Comparison of ENCODE assay signal across 35 cellular contexts in the genomic region with DNA sequence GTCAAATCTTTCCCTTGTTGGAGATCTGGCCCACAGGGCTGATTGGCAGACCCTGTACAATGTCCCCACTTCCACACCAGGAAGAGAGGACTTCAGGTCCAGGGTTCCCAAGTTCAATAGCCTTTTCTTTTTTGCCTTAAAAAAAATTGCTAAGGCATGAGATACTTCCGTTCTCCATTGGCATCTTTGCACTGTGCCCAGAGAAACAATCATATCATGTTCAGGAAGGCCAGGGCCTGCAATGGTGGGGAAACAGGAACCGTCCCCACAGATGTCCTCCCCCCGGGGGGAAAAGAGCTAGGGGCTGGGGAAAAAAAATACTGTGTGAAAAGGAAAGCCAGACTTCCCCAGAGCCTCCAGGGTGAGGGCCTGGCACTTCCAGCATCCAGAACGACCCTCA. TPM values are rescaled to one million over a fixed set of nuclear protein-coding genes. Genes with fewer than 3 reads are reported as not detected.
"Had no signal": no experiment of that assay in that cellular context is flagged by ENCODE, and none has a peak within 500 bp of the region (broad histone marks: within the 10 kb centered on the region; RNA-seq: fewer than 3 reads in every experiment).

No MANE protein-coding gene starts in this region.

- H3K4me1 ChIP-seq: adrenal gland, Peyer's patch, SJSA1 had no signal

- H3K27ac ChIP-seq: adrenal gland, Peyer's patch, SJSA1 had no signal

- H3K36me3 Mint-ChIP-seq: activated naive CD4-positive, alpha-beta T cell treated with anti-CD3 and anti-CD28 coated beads, Interleukin-2, amount 50 U/mL, for 72 hours; brain had no signal

- H3K4me3 ChIP-seq: adrenal gland, MG63, Peyer's patch, SJSA1 had no signal

- H3K36me3 ChIP-seq: adrenal gland, MG63, Peyer's patch, SJSA1 had no signal

- H3K9me3 Mint-ChIP-seq: activated naive CD4-positive, alpha-beta T cell treated with anti-CD3 and anti-CD28 coated beads, Interleukin-2, amount 50 U/mL, for 72 hours; T-helper 1 cell treated with Interleukin-12 subunit alpha and Interleukin-12 subunit beta and Interleukin-4 antibody, amounts not matched to agents 30 μg/mL and 1 μg/mL, for 36 hours; T-helper 2 cell treated with Interferon-gamma antibody and Interleukin-4, amounts not matched to agents 5 μg/mL and 100 μg/mL, for 36 hours had no signal

- H3K4me1 Mint-ChIP-seq: activated CD4-positive, alpha-beta T cell treated with anti-CD3 and anti-CD28 coated beads for 36 hours; activated CD4-positive, alpha-beta T cell treated with anti-CD3 and anti-CD28 coated beads, Interleukin-2, amount 10 ng/mL, durations not matched to agents 7 days and 5 days; brain had no signal

- DNase-seq: activated CD4-positive, alpha-beta T cell treated with anti-CD3 and anti-CD28 coated beads for 36 hours; activated CD4-positive, alpha-beta T cell treated with anti-CD3 and anti-CD28 coated beads, Interleukin-2, amount 10 ng/mL, durations not matched to agents 7 days and 5 days; activated CD4-positive, alpha-beta T cell treated with anti-CD3 and anti-CD28 coated beads, Interleukin-2, amount 50 U/mL, for 48 hours; activated CD8-positive, alpha-beta T cell treated with anti-CD3 and anti-CD28 coated beads, Interleukin-2, amount 10 ng/mL, durations not matched to agents 7 days and 5 days; activated gamma-delta T cell treated with Interleukin-2 at 50 U/mL for 16 hours; activated naive CD4-positive, alpha-beta T cell treated with anti-CD3 and anti-CD28 coated beads for 36 hours; activated T-cell treated with anti-CD3 and anti-CD28 coated beads, Interleukin-2, amount 50 U/mL, for 24 hours; adrenal gland; central memory CD4-positive, alpha-beta T cell; Kasumi-1; KG1; MG63; NCI-H1048; NCI-H1436 treated with DMSO at 0.1 percent for 48 hours; NCI-H1694 treated with DMSO at 0.1 percent for 48 hours; NCI-H2029; NCI-H2107; NCI-H2171; NCI-H510A; NCI-H526; NCI-H748 treated with DMSO at 0.1 percent for 48 hours; NK-92 treated with Interleukin-12 subunit alpha and Interleukin-12 subunit beta, amount 100 ng/mL, for 24 hours; PC-3; Peyer's patch; RPMI8226; SHP77 treated with DMSO at 0.1 percent for 48 hours; SK-N-SH had no signal

- H3K9ac ChIP-seq: SK-N-SH had no signal

- H3K27me3 ChIP-seq: adrenal gland, MG63, Peyer's patch, SJSA1 had no signal

- H3K27ac Mint-ChIP-seq: activated CD4-positive, alpha-beta T cell treated with anti-CD3 and anti-CD28 coated beads for 36 hours; activated CD4-positive, alpha-beta T cell treated with anti-CD3 and anti-CD28 coated beads, Interleukin-2, amount 10 ng/mL, durations not matched to agents 7 days and 5 days; activated CD8-positive, alpha-beta T cell treated with anti-CD3 and anti-CD28 coated beads, Interleukin-2, amount 10 ng/mL, durations not matched to agents 7 days and 5 days; activated naive CD4-positive, alpha-beta T cell treated with anti-CD3 and anti-CD28 coated beads for 36 hours; activated naive CD4-positive, alpha-beta T cell treated with anti-CD3 and anti-CD28 coated beads, Interleukin-2, amount 50 U/mL, for 72 hours; activated T-cell treated with anti-CD3 and anti-CD28 coated beads, Interleukin-2, amount 50 U/mL, for 24 hours; brain; T-helper 1 cell treated with Interleukin-12 subunit alpha and Interleukin-12 subunit beta and Interleukin-4 antibody, amounts not matched to agents 30 μg/mL and 1 μg/mL, for 36 hours; T-helper 2 cell treated with Interferon-gamma antibody and Interleukin-4, amounts not matched to agents 5 μg/mL and 100 μg/mL, for 36 hours; WTC11 had no signal

- H3K4me3 Mint-ChIP-seq: activated CD4-positive, alpha-beta T cell treated with anti-CD3 and anti-CD28 coated beads for 36 hours; activated CD4-positive, alpha-beta T cell treated with anti-CD3 and anti-CD28 coated beads, Interleukin-2, amount 10 ng/mL, durations not matched to agents 7 days and 5 days; activated CD8-positive, alpha-beta T cell treated with anti-CD3 and anti-CD28 coated beads, Interleukin-2, amount 10 ng/mL, durations not matched to agents 7 days and 5 days; activated naive CD4-positive, alpha-beta T cell treated with anti-CD3 and anti-CD28 coated beads for 36 hours; activated T-cell treated with anti-CD3 and anti-CD28 coated beads, Interleukin-2, amount 50 U/mL, for 24 hours; brain; T-helper 1 cell treated with Interleukin-12 subunit alpha and Interleukin-12 subunit beta and Interleukin-4 antibody, amounts not matched to agents 30 μg/mL and 1 μg/mL, for 36 hours; T-helper 2 cell treated with Interferon-gamma antibody and Interleukin-4, amounts not matched to agents 5 μg/mL and 100 μg/mL, for 36 hours; WTC11 had no signal

- ATAC-seq: activated CD4-positive, alpha-beta T cell treated with anti-CD3 and anti-CD28 coated beads for 36 hours; activated CD4-positive, CD25-positive, alpha-beta regulatory T cell treated with anti-CD3 and anti-CD28 coated beads, Interleukin-2, amount 50 U/mL, for 24 hours; activated CD8-positive, alpha-beta T cell treated with anti-CD3 and anti-CD28 coated beads, Interleukin-2, amount 10 ng/mL, durations not matched to agents 7 days and 5 days; activated naive CD4-positive, alpha-beta T cell treated with anti-CD3 and anti-CD28 coated beads, Interleukin-2, amount 50 U/mL, for 72 hours; PC-3; WTC11 had no signal

- H3K9me3 ChIP-seq: adrenal gland, Peyer's patch, SJSA1, SK-N-SH had no signal

- H3K4me2 ChIP-seq: SK-N-SH had no signal

RNA-seq across cellular contexts. Expression of gene GJA8, which starts 24.6 kb away (rescaled TPM):
- total RNA-seq: activated CD4-positive, alpha-beta T cell treated with anti-CD3 and anti-CD28 coated beads for 36 hours; activated CD4-positive, alpha-beta T cell treated with anti-CD3 and anti-CD28 coated beads, Interleukin-2, amount 10 ng/mL, durations not matched to agents 7 days and 5 days; activated CD8-positive, alpha-beta T cell treated with anti-CD3 and anti-CD28 coated beads, Interleukin-2, amount 10 ng/mL, durations not matched to agents 7 days and 5 days; activated naive CD4-positive, alpha-beta T cell treated with anti-CD3 and anti-CD28 coated beads for 36 hours; activated naive CD4-positive, alpha-beta T cell treated with anti-CD3 and anti-CD28 coated beads, Interleukin-2, amount 50 U/mL, for 72 hours; adrenal gland; bronchial epithelial cell; PC-3; Peyer's patch; SJSA1; WTC11 had no signal
